ENCODE assay signal across 27 cellular contexts in genomic region chr16:66389256-66390175, GRCh38. TPM values are rescaled to one million over a fixed set of nuclear protein-coding genes. Genes with fewer than 3 reads are reported as not detected.
DNase-seq lines count a peak whose midpoint lies in the region; ATAC-seq and TF ChIP-seq lines count a peak whose summit lies in the region.
"Had no signal": no experiment of that assay in that cellular context is flagged by ENCODE, and none has a peak within 500 bp of the region (broad histone marks: within the 10 kb centered on the region; RNA-seq: fewer than 3 reads in every experiment).

No MANE protein-coding gene starts in this region.

- H3K9me3 Mint-ChIP-seq in activated T-cell treated with anti-CD3 and anti-CD28 coated beads, Interleukin-2, amount 50 U/mL, for 24 hours, result no peaks in the 10 kb centered on the region
- H3K9me3 Mint-ChIP-seq: CD8-positive, alpha-beta memory T cell had no signal

- intact Hi-C loops in spleen (cut with DNase I; ENCODE audit: low total_unique reads), result no loop called here

- no peak overlapping the region for H3K4me3 Mint-ChIP-seq in activated T-cell treated with anti-CD3 and anti-CD28 coated beads, Interleukin-2, amount 50 U/mL, for 24 hours
- H3K4me3 Mint-ChIP-seq: CD14-positive monocyte; CD8-positive, alpha-beta memory T cell had no signal

- H3K27ac Mint-ChIP-seq in activated T-cell treated with anti-CD3 and anti-CD28 coated beads, Interleukin-2, amount 50 U/mL, for 24 hours, result no peak overlapping the region
- H3K27ac Mint-ChIP-seq: CD14-positive monocyte; CD8-positive, alpha-beta memory T cell had no signal

- TF ChIP-seq POLR2A in spleen (IDR thresholded peaks at IDR 0.05), result no peak

- H3K27me3 Mint-ChIP-seq in activated T-cell treated with anti-CD3 and anti-CD28 coated beads, Interleukin-2, amount 50 U/mL, for 24 hours, result no peaks in the 10 kb centered on the region

- DNase-seq in activated T-cell treated with anti-CD3 and anti-CD28 coated beads, Interleukin-2, amount 50 U/mL, for 24 hours, result peak; percentile 17
- no peak for DNase-seq in activated T-cell treated with anti-CD3 and anti-CD28 coated beads for 4 hours
- DNase-seq in left lobe of liver (ENCODE audit: low spot score), result peak; percentile 27
- peak; percentile 25 for DNase-seq in spleen
- DNase-seq in iPS-NIHi7 (ENCODE audit: extremely low spot score), result no peak
- DNase-seq in retina, result no peak
- DNase-seq: 8988T; ACHN; BE2C; CD8-positive, alpha-beta memory T cell; DMS 273 treated with DMSO at 0.1 percent for 48 hours; DMS79 treated with DMSO at 0.1 percent for 48 hours; GF-D8; KBM-7; MV-4-11; NCI-H1105 treated with DMSO at 0.1 percent for 48 hours; NCI-H2029; NCI-H446; NCI-H524 treated with DMSO at 0.1 percent for 48 hours; NCI-H774; SIG-M5 had no signal

- no peaks in the 10 kb centered on the region for H3K36me3 Mint-ChIP-seq in activated T-cell treated with anti-CD3 and anti-CD28 coated beads, Interleukin-2, amount 50 U/mL, for 24 hours (ENCODE audit: low read depth)
- H3K36me3 Mint-ChIP-seq: CD14-positive monocyte; CD8-positive, alpha-beta memory T cell had no signal

- H3K4me3 ChIP-seq in spleen, result no peak overlapping the region

- H3K9me3 ChIP-seq in spleen, result no peaks in the 10 kb centered on the region
- H3K9me3 ChIP-seq: BE2C had no signal

- TF ChIP-seq CTCF in spleen (IDR thresholded peaks at IDR 0.05 in 8 of 11, conservative IDR thresholded peaks at IDR 0.05 in 3 of 11), result no peak

- H3K27ac ChIP-seq in spleen, result no peak overlapping the region

- peaks cover 0 to 19% (median 2%) of the 10 kb centered on the region in 6 donors for H3K36me3 ChIP-seq in spleen
- H3K36me3 ChIP-seq: BE2C had no signal

- 85 to 95% (median 92%) methylated on average over 13 of the region's 13 CpGs for WGBS in spleen, 5 donors

- H3K4me1 ChIP-seq in spleen, result no peaks in the 10 kb centered on the region
- H3K4me1 ChIP-seq: BE2C had no signal

- H3K4me1 Mint-ChIP-seq in activated T-cell treated with anti-CD3 and anti-CD28 coated beads, Interleukin-2, amount 50 U/mL, for 24 hours (ENCODE audit: low read depth), result no peaks in the 10 kb centered on the region
- H3K4me1 Mint-ChIP-seq: CD14-positive monocyte; CD8-positive, alpha-beta memory T cell had no signal

- ATAC-seq in left lobe of liver (no peak), HG02885 (IDR thresholded peaks at IDR 0.05; ENCODE audit: poor library complexity, unreplicated experiment) (no peak), GM21515 (IDR thresholded peaks at IDR 0.05; ENCODE audit: unreplicated experiment) (no peak)

- peaks cover 0 to 8% (median 0%) of the 10 kb centered on the region in 7 donors for H3K27me3 ChIP-seq in spleen (replicated peaks in 1 of 7)
- H3K27me3 ChIP-seq: BE2C had no signal

RNA-seq across cellular contexts. Expression of gene CDH5, which starts 23.0 kb away (rescaled TPM):
- total RNA-seq in left lobe of liver (13.5 TPM), spleen (10 to 100 TPM; 33.2 to 62.7 (median 46.6) TPM)
- 10 to 100 TPM in 1 of 3 donors, 1 to 10 TPM in 2; 6.7 to 12.6 (median 8.9) TPM for polyA plus RNA-seq in spleen
- total RNA-seq: CD8-positive, alpha-beta memory T cell; H4; LHCN-M2; MCF 10A had no signal
- polyA plus RNA-seq: CD8-positive, alpha-beta memory T cell had no signal

RNA-seq across cellular contexts. Expression of gene BEAN1, which starts 37.6 kb away (rescaled TPM):
- 0.38 TPM for total RNA-seq in left lobe of liver
- under 1 TPM in 4 of 7 donors, not detected in 3; 0.21 to 0.68 (median 0.45) TPM for total RNA-seq in spleen
- under 1 TPM; 0.30 to 0.42 (median 0.30) TPM for polyA plus RNA-seq in spleen
- total RNA-seq: CD8-positive, alpha-beta memory T cell had no signal

Comparison
In these comparisons a context has a peak if more than half of its experiments do, and no peak if none do; other contexts are left out.
1. DNase-seq: peak in activated T-cell treated with anti-CD3 and anti-CD28 coated beads, Interleukin-2, amount 50 U/mL, for 24 hours (single experiment), left lobe of liver (single experiment) and spleen (single experiment); none in activated T-cell treated with anti-CD3 and anti-CD28 coated beads for 4 hours (single experiment), iPS-NIHi7 (single experiment) and retina (single experiment).